Comparison of ENCODE assay signal across 1 cellular context in the genomic region with DNA sequence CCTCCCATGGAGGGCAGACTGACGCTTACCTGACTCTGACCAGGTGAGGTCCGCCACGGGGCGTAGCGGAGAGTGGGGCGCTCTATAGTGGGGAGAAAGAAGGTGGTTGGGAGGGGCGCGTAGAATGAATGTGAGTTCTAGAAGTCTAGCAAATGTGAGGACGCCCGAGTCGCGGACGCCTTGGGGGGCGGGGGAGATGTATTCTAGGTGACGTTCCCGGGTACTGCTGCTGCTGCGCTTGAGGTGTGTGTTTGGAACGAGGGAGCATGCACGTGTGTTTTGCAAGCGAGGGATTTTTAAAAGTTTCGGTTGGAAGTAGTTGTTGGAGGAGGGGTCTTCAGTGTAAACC.
TF ChIP-seq lines count a peak whose summit lies in the region.

No MANE protein-coding gene starts in this region.

TF ChIP-seq in K562, 482 proteins besides CTCF, POLR2A, EP300 and RAD21 (continued from another document):
- TF ChIP-seq NRF1 (conservative IDR thresholded peaks at IDR 0.05 in 1 of 2, IDR thresholded peaks at IDR 0.05 in 1 of 2), result 0 out of 4 replicates have a peak, but pooled peaks of 1 of the 2 experiments have one; percentile 20
- 0 out of 2 replicates have a peak, but pooled peaks have one; percentile 57 for TF ChIP-seq CAMTA2 (CRISPR knock-in tag; conservative IDR thresholded peaks at IDR 0.05)
- TF ChIP-seq, protein P1, sequence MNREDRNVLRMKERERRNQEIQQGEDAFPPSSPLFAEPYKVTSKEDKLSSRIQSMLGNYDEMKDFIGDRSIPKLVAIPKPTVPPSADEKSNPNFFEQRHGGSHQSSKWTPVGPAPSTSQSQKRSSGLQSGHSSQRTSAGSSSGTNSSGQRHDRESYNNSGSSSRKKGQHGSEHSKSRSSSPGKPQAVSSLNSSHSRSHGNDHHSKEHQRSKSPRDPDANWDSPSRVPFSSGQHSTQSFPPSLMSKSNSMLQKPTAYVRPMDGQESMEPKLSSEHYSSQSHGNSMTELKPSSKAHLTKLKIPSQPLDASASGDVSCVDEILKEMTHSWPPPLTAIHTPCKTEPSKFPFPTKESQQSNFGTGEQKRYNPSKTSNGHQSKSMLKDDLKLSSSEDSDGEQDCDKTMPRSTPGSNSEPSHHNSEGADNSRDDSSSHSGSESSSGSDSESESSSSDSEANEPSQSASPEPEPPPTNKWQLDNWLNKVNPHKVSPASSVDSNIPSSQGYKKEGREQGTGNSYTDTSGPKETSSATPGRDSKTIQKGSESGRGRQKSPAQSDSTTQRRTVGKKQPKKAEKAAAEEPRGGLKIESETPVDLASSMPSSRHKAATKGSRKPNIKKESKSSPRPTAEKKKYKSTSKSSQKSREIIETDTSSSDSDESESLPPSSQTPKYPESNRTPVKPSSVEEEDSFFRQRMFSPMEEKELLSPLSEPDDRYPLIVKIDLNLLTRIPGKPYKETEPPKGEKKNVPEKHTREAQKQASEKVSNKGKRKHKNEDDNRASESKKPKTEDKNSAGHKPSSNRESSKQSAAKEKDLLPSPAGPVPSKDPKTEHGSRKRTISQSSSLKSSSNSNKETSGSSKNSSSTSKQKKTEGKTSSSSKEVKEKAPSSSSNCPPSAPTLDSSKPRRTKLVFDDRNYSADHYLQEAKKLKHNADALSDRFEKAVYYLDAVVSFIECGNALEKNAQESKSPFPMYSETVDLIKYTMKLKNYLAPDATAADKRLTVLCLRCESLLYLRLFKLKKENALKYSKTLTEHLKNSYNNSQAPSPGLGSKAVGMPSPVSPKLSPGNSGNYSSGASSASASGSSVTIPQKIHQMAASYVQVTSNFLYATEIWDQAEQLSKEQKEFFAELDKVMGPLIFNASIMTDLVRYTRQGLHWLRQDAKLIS (CRISPR knock-in tag; IDR thresholded peaks at IDR 0.05), result peak; percentile 7; the same call in 1 of the 2 replicates
- TF ChIP-seq KAT7 (CRISPR knock-in tag; IDR thresholded peaks at IDR 0.05; ENCODE audit: borderline replicate concordance), result peak; percentile 95; the same call in 1 of the 2 replicates
- 0 out of 2 replicates have a peak, but pooled peaks have one; percentile 20 for TF ChIP-seq LCOR (CRISPR knock-in tag; IDR thresholded peaks at IDR 0.05)
- TF ChIP-seq, protein P2, sequence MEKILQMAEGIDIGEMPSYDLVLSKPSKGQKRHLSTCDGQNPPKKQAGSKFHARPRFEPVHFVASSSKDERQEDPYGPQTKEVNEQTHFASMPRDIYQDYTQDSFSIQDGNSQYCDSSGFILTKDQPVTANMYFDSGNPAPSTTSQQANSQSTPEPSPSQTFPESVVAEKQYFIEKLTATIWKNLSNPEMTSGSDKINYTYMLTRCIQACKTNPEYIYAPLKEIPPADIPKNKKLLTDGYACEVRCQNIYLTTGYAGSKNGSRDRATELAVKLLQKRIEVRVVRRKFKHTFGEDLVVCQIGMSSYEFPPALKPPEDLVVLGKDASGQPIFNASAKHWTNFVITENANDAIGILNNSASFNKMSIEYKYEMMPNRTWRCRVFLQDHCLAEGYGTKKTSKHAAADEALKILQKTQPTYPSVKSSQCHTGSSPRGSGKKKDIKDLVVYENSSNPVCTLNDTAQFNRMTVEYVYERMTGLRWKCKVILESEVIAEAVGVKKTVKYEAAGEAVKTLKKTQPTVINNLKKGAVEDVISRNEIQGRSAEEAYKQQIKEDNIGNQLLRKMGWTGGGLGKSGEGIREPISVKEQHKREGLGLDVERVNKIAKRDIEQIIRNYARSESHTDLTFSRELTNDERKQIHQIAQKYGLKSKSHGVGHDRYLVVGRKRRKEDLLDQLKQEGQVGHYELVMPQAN (IDR thresholded peaks at IDR 0.05; ENCODE audit: borderline replicate concordance), result peak; percentile 46; the same call in 1 of the 2 replicates
- peak; percentile 58; the same call in 1 of the 2 replicates for TF ChIP-seq POLR2AphosphoS5 (IDR thresholded peaks at IDR 0.05; ENCODE audit: control insufficient read depth, insufficient read depth, low read depth, low read length)
- TF ChIP-seq, protein P3, sequence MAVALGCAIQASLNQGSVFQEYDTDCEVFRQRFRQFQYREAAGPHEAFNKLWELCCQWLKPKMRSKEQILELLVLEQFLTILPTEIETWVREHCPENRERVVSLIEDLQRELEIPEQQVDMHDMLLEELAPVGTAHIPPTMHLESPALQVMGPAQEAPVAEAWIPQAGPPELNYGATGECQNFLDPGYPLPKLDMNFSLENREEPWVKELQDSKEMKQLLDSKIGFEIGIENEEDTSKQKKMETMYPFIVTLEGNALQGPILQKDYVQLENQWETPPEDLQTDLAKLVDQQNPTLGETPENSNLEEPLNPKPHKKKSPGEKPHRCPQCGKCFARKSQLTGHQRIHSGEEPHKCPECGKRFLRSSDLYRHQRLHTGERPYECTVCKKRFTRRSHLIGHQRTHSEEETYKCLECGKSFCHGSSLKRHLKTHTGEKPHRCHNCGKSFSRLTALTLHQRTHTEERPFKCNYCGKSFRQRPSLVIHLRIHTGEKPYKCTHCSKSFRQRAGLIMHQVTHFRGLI (CRISPR knock-in tag; IDR thresholded peaks at IDR 0.05), result no peak
- 0 out of 2 replicates have a peak, but pooled peaks have one; percentile 10 for TF ChIP-seq GTF2A2 (tag; IDR thresholded peaks at IDR 0.05)
- TF ChIP-seq ELF1 (tag; IDR thresholded peaks at IDR 0.05), result 0 out of 2 replicates have a peak, but pooled peaks have one; percentile 10
- no peak for TF ChIP-seq ZNF239 (CRISPR knock-in tag; IDR thresholded peaks at IDR 0.05)
- no peak; the same call in 1 of the 2 replicates for TF ChIP-seq MTA3 (IDR thresholded peaks at IDR 0.05; ENCODE audit: borderline replicate concordance)
- no peak for TF ChIP-seq CBX5 (IDR thresholded peaks at IDR 0.05; ENCODE audit: borderline replicate concordance, low read depth)
- no peak for TF ChIP-seq ZKSCAN3 (CRISPR knock-in tag; IDR thresholded peaks at IDR 0.05)
- TF ChIP-seq KHSRP (IDR thresholded peaks at IDR 0.05), result peak; percentile 15; the same call in 1 of the 2 replicates
- TF ChIP-seq, protein P4, sequence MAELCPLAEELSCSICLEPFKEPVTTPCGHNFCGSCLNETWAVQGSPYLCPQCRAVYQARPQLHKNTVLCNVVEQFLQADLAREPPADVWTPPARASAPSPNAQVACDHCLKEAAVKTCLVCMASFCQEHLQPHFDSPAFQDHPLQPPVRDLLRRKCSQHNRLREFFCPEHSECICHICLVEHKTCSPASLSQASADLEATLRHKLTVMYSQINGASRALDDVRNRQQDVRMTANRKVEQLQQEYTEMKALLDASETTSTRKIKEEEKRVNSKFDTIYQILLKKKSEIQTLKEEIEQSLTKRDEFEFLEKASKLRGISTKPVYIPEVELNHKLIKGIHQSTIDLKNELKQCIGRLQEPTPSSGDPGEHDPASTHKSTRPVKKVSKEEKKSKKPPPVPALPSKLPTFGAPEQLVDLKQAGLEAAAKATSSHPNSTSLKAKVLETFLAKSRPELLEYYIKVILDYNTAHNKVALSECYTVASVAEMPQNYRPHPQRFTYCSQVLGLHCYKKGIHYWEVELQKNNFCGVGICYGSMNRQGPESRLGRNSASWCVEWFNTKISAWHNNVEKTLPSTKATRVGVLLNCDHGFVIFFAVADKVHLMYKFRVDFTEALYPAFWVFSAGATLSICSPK (IDR thresholded peaks at IDR 0.05; ENCODE audit: borderline replicate concordance), result peak; percentile 76; the same call in 1 of the 2 replicates
- peak; percentile 56; the same call in 1 of the 2 replicates for TF ChIP-seq GABPA (tag; conservative IDR thresholded peaks at IDR 0.05; ENCODE audit: low read depth)
- TF ChIP-seq CREM (IDR thresholded peaks at IDR 0.05; ENCODE audit: low read depth), result peak; percentile 53
- TF ChIP-seq, protein P5, sequence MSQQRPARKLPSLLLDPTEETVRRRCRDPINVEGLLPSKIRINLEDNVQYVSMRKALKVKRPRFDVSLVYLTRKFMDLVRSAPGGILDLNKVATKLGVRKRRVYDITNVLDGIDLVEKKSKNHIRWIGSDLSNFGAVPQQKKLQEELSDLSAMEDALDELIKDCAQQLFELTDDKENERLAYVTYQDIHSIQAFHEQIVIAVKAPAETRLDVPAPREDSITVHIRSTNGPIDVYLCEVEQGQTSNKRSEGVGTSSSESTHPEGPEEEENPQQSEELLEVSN (IDR thresholded peaks at IDR 0.05; ENCODE audit: borderline replicate concordance in 1 of 2, extremely low read depth in 1 of 2, insufficient read depth in 1 of 2, insufficient read length in 1 of 2, low read depth in 1 of 2, low read length in 1 of 2, poor library complexity in 1 of 2, severe bottlenecking in 1 of 2), result peak in 1 of 2 experiments; percentile 38
- TF ChIP-seq, protein P6, sequence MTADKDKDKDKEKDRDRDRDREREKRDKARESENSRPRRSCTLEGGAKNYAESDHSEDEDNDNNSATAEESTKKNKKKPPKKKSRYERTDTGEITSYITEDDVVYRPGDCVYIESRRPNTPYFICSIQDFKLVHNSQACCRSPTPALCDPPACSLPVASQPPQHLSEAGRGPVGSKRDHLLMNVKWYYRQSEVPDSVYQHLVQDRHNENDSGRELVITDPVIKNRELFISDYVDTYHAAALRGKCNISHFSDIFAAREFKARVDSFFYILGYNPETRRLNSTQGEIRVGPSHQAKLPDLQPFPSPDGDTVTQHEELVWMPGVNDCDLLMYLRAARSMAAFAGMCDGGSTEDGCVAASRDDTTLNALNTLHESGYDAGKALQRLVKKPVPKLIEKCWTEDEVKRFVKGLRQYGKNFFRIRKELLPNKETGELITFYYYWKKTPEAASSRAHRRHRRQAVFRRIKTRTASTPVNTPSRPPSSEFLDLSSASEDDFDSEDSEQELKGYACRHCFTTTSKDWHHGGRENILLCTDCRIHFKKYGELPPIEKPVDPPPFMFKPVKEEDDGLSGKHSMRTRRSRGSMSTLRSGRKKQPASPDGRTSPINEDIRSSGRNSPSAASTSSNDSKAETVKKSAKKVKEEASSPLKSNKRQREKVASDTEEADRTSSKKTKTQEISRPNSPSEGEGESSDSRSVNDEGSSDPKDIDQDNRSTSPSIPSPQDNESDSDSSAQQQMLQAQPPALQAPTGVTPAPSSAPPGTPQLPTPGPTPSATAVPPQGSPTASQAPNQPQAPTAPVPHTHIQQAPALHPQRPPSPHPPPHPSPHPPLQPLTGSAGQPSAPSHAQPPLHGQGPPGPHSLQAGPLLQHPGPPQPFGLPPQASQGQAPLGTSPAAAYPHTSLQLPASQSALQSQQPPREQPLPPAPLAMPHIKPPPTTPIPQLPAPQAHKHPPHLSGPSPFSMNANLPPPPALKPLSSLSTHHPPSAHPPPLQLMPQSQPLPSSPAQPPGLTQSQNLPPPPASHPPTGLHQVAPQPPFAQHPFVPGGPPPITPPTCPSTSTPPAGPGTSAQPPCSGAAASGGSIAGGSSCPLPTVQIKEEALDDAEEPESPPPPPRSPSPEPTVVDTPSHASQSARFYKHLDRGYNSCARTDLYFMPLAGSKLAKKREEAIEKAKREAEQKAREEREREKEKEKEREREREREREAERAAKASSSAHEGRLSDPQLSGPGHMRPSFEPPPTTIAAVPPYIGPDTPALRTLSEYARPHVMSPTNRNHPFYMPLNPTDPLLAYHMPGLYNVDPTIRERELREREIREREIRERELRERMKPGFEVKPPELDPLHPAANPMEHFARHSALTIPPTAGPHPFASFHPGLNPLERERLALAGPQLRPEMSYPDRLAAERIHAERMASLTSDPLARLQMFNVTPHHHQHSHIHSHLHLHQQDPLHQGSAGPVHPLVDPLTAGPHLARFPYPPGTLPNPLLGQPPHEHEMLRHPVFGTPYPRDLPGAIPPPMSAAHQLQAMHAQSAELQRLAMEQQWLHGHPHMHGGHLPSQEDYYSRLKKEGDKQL (CRISPR knock-in tag; IDR thresholded peaks at IDR 0.05; ENCODE audit: borderline replicate concordance), result peak; percentile 31; the same call in 1 of the 2 replicates
- TF ChIP-seq STAG1 (CRISPR knock-in tag; IDR thresholded peaks at IDR 0.05; ENCODE audit: borderline replicate concordance), result no peak
- peak in 1 of 2 experiments; percentile 92; a peak in 2 of 4 replicates for TF ChIP-seq SIN3A (IDR thresholded peaks at IDR 0.05; ENCODE audit: borderline replicate concordance in 2 of 2, control insufficient read depth in 1 of 2, low read depth in 2 of 2, low read length in 2 of 2)
- TF ChIP-seq MXI1 (IDR thresholded peaks at IDR 0.05; ENCODE audit: low read depth, low read length), result 0 out of 2 replicates have a peak, but pooled peaks have one; percentile 47
- TF ChIP-seq ZEB2 (IDR thresholded peaks at IDR 0.05), result peak; percentile 64
- TF ChIP-seq BHLHE40 (IDR thresholded peaks at IDR 0.05; ENCODE audit: low read length), result peak; percentile 53; the same call in 1 of the 2 replicates
- no peak for TF ChIP-seq WHSC1 (IDR thresholded peaks at IDR 0.05; ENCODE audit: low read length)
- no peak for TF ChIP-seq CREB1 (IDR thresholded peaks at IDR 0.05)
- 0 out of 2 replicates have a peak, but pooled peaks have one; percentile 19 for TF ChIP-seq CREB1 (CRISPR knock-in tag; IDR thresholded peaks at IDR 0.05)
- TF ChIP-seq, protein P7, sequence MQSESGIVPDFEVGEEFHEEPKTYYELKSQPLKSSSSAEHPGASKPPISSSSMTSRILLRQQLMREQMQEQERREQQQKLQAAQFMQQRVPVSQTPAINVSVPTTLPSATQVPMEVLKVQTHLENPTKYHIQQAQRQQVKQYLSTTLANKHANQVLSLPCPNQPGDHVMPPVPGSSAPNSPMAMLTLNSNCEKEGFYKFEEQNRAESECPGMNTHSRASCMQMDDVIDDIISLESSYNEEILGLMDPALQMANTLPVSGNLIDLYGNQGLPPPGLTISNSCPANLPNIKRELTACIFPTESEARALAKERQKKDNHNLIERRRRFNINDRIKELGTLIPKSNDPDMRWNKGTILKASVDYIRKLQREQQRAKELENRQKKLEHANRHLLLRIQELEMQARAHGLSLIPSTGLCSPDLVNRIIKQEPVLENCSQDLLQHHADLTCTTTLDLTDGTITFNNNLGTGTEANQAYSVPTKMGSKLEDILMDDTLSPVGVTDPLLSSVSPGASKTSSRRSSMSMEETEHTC (IDR thresholded peaks at IDR 0.05), result no peak
- peak in 1 of 2 experiments; percentile 9; a peak in 2 of 4 replicates for TF ChIP-seq HDAC1 (IDR thresholded peaks at IDR 0.05)
- no peak for TF ChIP-seq BDP1 (IDR thresholded peaks at IDR 0.05; ENCODE audit: insufficient read depth, insufficient read length)
- TF ChIP-seq ZNF695 (CRISPR knock-in tag; IDR thresholded peaks at IDR 0.05), result no peak
- peak; percentile 54; the same call in 1 of the 2 replicates for TF ChIP-seq SMARCE1 (IDR thresholded peaks at IDR 0.05)
- TF ChIP-seq, protein P8, sequence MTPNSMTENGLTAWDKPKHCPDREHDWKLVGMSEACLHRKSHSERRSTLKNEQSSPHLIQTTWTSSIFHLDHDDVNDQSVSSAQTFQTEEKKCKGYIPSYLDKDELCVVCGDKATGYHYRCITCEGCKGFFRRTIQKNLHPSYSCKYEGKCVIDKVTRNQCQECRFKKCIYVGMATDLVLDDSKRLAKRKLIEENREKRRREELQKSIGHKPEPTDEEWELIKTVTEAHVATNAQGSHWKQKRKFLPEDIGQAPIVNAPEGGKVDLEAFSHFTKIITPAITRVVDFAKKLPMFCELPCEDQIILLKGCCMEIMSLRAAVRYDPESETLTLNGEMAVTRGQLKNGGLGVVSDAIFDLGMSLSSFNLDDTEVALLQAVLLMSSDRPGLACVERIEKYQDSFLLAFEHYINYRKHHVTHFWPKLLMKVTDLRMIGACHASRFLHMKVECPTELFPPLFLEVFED (CRISPR knock-in tag; conservative IDR thresholded peaks at IDR 0.05), result peak; percentile 56; the same call in 1 of the 2 replicates
